ENCODE assay signal across 1 cellular context in the genomic region with DNA sequence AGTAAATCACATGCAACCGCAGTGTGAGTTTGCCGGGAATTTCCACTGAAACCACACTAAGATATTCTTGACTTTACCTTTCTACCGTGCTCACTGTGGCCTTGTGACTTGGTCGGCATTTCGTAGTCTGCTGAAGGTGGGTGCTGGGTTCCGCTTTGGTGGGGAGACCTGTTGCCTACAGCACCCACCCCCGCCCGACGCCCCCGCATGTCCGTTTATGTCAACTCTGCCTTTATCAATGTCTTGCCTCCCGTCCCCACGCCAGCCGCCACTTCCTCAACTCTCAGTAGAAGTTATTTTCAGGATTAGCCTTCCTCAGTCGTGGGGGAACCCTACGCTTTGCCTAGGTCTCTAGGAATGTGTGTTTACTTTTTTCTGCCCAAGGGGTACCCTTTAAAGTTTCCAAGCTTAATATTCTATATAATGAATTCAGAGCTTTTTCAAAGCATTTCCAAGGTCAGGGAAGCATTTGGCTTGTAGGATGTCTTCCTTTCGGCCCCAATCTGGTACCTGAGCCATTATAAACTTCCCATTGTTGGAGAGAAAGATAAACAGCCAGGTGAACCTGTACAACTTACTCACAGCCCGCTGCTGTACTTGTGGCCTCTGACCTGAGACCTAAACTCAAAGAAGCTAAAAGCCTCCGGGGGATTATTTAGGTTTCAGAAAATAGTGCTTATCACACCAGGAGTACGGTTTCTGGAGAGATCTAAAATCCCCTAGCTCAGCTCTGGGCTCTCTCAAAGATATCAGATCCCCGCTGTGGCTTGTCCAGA.
TF ChIP-seq lines count a peak whose summit lies in the region.

No MANE protein-coding gene starts in this region.

TF ChIP-seq in K562, 482 proteins besides CTCF, POLR2A, EP300 and RAD21 (continued from another document and continues in another):
- TF ChIP-seq, protein P1, sequence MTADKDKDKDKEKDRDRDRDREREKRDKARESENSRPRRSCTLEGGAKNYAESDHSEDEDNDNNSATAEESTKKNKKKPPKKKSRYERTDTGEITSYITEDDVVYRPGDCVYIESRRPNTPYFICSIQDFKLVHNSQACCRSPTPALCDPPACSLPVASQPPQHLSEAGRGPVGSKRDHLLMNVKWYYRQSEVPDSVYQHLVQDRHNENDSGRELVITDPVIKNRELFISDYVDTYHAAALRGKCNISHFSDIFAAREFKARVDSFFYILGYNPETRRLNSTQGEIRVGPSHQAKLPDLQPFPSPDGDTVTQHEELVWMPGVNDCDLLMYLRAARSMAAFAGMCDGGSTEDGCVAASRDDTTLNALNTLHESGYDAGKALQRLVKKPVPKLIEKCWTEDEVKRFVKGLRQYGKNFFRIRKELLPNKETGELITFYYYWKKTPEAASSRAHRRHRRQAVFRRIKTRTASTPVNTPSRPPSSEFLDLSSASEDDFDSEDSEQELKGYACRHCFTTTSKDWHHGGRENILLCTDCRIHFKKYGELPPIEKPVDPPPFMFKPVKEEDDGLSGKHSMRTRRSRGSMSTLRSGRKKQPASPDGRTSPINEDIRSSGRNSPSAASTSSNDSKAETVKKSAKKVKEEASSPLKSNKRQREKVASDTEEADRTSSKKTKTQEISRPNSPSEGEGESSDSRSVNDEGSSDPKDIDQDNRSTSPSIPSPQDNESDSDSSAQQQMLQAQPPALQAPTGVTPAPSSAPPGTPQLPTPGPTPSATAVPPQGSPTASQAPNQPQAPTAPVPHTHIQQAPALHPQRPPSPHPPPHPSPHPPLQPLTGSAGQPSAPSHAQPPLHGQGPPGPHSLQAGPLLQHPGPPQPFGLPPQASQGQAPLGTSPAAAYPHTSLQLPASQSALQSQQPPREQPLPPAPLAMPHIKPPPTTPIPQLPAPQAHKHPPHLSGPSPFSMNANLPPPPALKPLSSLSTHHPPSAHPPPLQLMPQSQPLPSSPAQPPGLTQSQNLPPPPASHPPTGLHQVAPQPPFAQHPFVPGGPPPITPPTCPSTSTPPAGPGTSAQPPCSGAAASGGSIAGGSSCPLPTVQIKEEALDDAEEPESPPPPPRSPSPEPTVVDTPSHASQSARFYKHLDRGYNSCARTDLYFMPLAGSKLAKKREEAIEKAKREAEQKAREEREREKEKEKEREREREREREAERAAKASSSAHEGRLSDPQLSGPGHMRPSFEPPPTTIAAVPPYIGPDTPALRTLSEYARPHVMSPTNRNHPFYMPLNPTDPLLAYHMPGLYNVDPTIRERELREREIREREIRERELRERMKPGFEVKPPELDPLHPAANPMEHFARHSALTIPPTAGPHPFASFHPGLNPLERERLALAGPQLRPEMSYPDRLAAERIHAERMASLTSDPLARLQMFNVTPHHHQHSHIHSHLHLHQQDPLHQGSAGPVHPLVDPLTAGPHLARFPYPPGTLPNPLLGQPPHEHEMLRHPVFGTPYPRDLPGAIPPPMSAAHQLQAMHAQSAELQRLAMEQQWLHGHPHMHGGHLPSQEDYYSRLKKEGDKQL (CRISPR knock-in tag; IDR thresholded peaks at IDR 0.05; ENCODE audit: borderline replicate concordance) = no peak
- TF ChIP-seq, protein P2, sequence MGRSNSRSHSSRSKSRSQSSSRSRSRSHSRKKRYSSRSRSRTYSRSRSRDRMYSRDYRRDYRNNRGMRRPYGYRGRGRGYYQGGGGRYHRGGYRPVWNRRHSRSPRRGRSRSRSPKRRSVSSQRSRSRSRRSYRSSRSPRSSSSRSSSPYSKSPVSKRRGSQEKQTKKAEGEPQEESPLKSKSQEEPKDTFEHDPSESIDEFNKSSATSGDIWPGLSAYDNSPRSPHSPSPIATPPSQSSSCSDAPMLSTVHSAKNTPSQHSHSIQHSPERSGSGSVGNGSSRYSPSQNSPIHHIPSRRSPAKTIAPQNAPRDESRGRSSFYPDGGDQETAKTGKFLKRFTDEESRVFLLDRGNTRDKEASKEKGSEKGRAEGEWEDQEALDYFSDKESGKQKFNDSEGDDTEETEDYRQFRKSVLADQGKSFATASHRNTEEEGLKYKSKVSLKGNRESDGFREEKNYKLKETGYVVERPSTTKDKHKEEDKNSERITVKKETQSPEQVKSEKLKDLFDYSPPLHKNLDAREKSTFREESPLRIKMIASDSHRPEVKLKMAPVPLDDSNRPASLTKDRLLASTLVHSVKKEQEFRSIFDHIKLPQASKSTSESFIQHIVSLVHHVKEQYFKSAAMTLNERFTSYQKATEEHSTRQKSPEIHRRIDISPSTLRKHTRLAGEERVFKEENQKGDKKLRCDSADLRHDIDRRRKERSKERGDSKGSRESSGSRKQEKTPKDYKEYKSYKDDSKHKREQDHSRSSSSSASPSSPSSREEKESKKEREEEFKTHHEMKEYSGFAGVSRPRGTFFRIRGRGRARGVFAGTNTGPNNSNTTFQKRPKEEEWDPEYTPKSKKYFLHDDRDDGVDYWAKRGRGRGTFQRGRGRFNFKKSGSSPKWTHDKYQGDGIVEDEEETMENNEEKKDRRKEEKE (IDR thresholded peaks at IDR 0.05; ENCODE audit: borderline replicate concordance in 1 of 2, control insufficient read depth in 1 of 2, low read depth in 2 of 2, low read length in 1 of 2) = no peak
- TF ChIP-seq NFYB (IDR thresholded peaks at IDR 0.05; ENCODE audit: extremely low read depth, insufficient read length) (no peak), RBM22 (IDR thresholded peaks at IDR 0.05; ENCODE audit: low read depth, low read length, poor library complexity, severe bottlenecking) (no peak), HDGF (IDR thresholded peaks at IDR 0.05) (no peak), MEIS2 (IDR thresholded peaks at IDR 0.05; ENCODE audit: partially characterized antibody) (peak; percentile 85), ZNF140 (CRISPR knock-in tag; IDR thresholded peaks at IDR 0.05) (no peak), ZFP30 (CRISPR knock-in tag; IDR thresholded peaks at IDR 0.05; ENCODE audit: borderline replicate concordance) (no peak), GATAD2B (IDR thresholded peaks at IDR 0.05; ENCODE audit: borderline replicate concordance) (0 out of 2 replicates have a peak, but pooled peaks have one; percentile 18), EWSR1 (IDR thresholded peaks at IDR 0.05; ENCODE audit: borderline replicate concordance, low read depth, partially characterized antibody) (no peak), COPS2 (conservative IDR thresholded peaks at IDR 0.05) (no peak), FOXK2 (conservative IDR thresholded peaks at IDR 0.05 in 1 of 2, IDR thresholded peaks at IDR 0.05 in 1 of 2; ENCODE audit: low read depth in 2 of 2) (peak in 1 of 2 experiments; percentile 42; a peak in 1 of 4 replicates), PYGO2 (tag; IDR thresholded peaks at IDR 0.05) (no peak), FOXK1 (CRISPR knock-in tag; IDR thresholded peaks at IDR 0.05; ENCODE audit: borderline replicate concordance) (no peak)
- TF ChIP-seq, protein P3, sequence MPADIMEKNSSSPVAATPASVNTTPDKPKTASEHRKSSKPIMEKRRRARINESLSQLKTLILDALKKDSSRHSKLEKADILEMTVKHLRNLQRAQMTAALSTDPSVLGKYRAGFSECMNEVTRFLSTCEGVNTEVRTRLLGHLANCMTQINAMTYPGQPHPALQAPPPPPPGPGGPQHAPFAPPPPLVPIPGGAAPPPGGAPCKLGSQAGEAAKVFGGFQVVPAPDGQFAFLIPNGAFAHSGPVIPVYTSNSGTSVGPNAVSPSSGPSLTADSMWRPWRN (IDR thresholded peaks at IDR 0.05; ENCODE audit: low read depth) = peak; percentile 73; the same call in 1 of the 2 replicates
- TF ChIP-seq, protein P4, sequence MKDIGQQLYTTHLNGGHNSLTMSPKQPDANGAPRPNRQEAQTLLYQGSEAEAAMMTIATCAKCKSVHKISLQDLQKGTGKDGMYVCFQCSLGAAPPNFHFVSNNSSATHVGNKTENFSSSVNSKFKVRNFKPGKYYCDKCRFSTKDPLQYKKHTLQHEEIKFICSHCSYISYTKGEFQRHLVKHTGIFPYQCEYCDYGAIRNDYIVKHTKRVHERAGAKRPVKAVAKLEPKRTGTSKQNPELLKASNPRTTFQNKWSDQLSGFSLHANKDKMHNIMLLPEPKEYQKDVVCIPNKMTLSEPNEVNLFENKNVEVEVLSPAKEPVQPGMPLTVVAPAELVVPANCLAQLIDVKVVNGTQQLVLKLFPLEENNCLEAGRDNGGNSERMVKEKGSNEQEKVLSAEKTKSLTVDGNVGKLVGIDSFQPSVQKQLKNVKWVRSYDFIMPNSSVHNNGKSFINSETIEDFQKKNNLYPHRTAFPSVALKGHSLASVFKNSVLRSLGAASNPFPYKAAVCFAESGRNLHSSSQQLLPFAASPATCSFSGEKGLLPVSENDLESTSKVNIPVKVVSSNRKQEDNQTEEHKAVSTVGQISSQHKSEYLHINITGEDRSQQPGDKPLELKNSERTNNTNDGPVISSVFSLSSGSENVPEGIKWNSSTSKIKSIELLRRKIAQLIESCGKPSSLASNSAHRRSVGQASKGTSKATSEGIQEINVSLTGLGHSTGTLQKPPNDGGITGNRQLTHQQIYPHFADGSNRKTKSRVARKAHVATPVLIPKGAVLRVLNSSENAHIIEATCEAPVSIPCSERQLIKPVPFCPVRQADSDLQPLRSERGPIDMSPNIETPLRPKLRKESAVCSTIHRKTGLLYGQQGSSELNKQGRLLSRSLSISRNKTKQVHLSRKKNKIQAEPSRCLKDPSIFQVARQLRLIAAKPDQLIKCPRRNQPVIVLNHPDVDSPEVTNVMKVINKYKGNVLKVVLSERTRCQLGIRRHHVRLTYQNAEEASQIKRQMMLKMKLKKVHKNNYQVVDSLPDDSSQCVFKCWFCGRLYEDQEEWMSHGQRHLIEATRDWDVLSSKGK (CRISPR knock-in tag; IDR thresholded peaks at IDR 0.05) = no peak
- TF ChIP-seq, protein P5, sequence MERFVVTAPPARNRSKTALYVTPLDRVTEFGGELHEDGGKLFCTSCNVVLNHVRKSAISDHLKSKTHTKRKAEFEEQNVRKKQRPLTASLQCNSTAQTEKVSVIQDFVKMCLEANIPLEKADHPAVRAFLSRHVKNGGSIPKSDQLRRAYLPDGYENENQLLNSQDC (CRISPR knock-in tag; IDR thresholded peaks at IDR 0.05) = no peak
- TF ChIP-seq, protein P6, sequence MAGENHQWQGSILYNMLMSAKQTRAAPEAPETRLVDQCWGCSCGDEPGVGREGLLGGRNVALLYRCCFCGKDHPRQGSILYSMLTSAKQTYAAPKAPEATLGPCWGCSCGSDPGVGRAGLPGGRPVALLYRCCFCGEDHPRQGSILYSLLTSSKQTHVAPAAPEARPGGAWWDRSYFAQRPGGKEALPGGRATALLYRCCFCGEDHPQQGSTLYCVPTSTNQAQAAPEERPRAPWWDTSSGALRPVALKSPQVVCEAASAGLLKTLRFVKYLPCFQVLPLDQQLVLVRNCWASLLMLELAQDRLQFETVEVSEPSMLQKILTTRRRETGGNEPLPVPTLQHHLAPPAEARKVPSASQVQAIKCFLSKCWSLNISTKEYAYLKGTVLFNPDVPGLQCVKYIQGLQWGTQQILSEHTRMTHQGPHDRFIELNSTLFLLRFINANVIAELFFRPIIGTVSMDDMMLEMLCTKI (IDR thresholded peaks at IDR 0.05; ENCODE audit: partially characterized antibody) = no peak
- TF ChIP-seq, protein P7, sequence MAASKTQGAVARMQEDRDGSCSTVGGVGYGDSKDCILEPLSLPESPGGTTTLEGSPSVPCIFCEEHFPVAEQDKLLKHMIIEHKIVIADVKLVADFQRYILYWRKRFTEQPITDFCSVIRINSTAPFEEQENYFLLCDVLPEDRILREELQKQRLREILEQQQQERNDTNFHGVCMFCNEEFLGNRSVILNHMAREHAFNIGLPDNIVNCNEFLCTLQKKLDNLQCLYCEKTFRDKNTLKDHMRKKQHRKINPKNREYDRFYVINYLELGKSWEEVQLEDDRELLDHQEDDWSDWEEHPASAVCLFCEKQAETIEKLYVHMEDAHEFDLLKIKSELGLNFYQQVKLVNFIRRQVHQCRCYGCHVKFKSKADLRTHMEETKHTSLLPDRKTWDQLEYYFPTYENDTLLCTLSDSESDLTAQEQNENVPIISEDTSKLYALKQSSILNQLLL (CRISPR knock-in tag; IDR thresholded peaks at IDR 0.05; ENCODE audit: borderline replicate concordance) = no peak
- TF ChIP-seq, protein P8, sequence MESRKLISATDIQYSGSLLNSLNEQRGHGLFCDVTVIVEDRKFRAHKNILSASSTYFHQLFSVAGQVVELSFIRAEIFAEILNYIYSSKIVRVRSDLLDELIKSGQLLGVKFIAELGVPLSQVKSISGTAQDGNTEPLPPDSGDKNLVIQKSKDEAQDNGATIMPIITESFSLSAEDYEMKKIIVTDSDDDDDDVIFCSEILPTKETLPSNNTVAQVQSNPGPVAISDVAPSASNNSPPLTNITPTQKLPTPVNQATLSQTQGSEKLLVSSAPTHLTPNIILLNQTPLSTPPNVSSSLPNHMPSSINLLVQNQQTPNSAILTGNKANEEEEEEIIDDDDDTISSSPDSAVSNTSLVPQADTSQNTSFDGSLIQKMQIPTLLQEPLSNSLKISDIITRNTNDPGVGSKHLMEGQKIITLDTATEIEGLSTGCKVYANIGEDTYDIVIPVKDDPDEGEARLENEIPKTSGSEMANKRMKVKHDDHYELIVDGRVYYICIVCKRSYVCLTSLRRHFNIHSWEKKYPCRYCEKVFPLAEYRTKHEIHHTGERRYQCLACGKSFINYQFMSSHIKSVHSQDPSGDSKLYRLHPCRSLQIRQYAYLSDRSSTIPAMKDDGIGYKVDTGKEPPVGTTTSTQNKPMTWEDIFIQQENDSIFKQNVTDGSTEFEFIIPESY (CRISPR knock-in tag; IDR thresholded peaks at IDR 0.05) = no peak
- TF ChIP-seq, protein P9, sequence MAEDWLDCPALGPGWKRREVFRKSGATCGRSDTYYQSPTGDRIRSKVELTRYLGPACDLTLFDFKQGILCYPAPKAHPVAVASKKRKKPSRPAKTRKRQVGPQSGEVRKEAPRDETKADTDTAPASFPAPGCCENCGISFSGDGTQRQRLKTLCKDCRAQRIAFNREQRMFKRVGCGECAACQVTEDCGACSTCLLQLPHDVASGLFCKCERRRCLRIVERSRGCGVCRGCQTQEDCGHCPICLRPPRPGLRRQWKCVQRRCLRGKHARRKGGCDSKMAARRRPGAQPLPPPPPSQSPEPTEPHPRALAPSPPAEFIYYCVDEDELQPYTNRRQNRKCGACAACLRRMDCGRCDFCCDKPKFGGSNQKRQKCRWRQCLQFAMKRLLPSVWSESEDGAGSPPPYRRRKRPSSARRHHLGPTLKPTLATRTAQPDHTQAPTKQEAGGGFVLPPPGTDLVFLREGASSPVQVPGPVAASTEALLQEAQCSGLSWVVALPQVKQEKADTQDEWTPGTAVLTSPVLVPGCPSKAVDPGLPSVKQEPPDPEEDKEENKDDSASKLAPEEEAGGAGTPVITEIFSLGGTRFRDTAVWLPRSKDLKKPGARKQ (CRISPR knock-in tag; IDR thresholded peaks at IDR 0.05) = no peak
- TF ChIP-seq, protein P10, sequence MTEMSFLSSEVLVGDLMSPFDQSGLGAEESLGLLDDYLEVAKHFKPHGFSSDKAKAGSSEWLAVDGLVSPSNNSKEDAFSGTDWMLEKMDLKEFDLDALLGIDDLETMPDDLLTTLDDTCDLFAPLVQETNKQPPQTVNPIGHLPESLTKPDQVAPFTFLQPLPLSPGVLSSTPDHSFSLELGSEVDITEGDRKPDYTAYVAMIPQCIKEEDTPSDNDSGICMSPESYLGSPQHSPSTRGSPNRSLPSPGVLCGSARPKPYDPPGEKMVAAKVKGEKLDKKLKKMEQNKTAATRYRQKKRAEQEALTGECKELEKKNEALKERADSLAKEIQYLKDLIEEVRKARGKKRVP (CRISPR knock-in tag; IDR thresholded peaks at IDR 0.05) = no peak
- TF ChIP-seq, protein P11, sequence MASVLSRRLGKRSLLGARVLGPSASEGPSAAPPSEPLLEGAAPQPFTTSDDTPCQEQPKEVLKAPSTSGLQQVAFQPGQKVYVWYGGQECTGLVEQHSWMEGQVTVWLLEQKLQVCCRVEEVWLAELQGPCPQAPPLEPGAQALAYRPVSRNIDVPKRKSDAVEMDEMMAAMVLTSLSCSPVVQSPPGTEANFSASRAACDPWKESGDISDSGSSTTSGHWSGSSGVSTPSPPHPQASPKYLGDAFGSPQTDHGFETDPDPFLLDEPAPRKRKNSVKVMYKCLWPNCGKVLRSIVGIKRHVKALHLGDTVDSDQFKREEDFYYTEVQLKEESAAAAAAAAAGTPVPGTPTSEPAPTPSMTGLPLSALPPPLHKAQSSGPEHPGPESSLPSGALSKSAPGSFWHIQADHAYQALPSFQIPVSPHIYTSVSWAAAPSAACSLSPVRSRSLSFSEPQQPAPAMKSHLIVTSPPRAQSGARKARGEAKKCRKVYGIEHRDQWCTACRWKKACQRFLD (CRISPR knock-in tag; IDR thresholded peaks at IDR 0.05) = peak; percentile 84
